Comparison of ENCODE assay signal across 1 cellular context in genomic region chr1:155084722-155085503, GRCh38.
A peak's percentile ranks its signal among the peaks of the same experiment; 100 is the strongest.
TF ChIP-seq lines count a peak whose summit lies in the region.

No MANE protein-coding gene starts in this region.

TF ChIP-seq in K562, 482 proteins besides CTCF, POLR2A, EP300 and RAD21 (continues in another document):
- TF ChIP-seq GABPB2 (CRISPR knock-in tag; conservative IDR thresholded peaks at IDR 0.05) (no peak), SMARCA4 (IDR thresholded peaks at IDR 0.05) (peak; percentile 9; the same call in 1 of the 2 replicates), AFF4 (CRISPR knock-in tag; IDR thresholded peaks at IDR 0.05) (0 out of 2 replicates have a peak, but pooled peaks have one; percentile 17), CBX3 (IDR thresholded peaks at IDR 0.05; ENCODE audit: borderline replicate concordance in 1 of 2, low read length in 2 of 2) (no peak), ZNF764 (CRISPR knock-in tag; IDR thresholded peaks at IDR 0.05; ENCODE audit: low read depth) (0 out of 2 replicates have a peak, but pooled peaks have one; percentile 38), SIN3A (IDR thresholded peaks at IDR 0.05; ENCODE audit: borderline replicate concordance in 2 of 2, control insufficient read depth in 1 of 2, low read depth in 2 of 2, low read length in 2 of 2) (peak; percentile 72 to 81; a peak in 3 of 4 replicates), ZNF740 (CRISPR knock-in tag; IDR thresholded peaks at IDR 0.05) (peak; percentile 51; the same call in 1 of the 2 replicates), ZNF740 (tag; IDR thresholded peaks at IDR 0.05) (no peak), MAX (CRISPR knock-in tag; IDR thresholded peaks at IDR 0.05) (peak; percentile 34; the same call in 1 of the 2 replicates), ATF3 (IDR thresholded peaks at IDR 0.05) (no peak), ATF3 (CRISPR knock-in tag; conservative IDR thresholded peaks at IDR 0.05) (0 out of 2 replicates have a peak, but pooled peaks have one; percentile 28), ETV1 (tag; conservative IDR thresholded peaks at IDR 0.05; ENCODE audit: low read depth) (peak; percentile 76), MTA3 (IDR thresholded peaks at IDR 0.05; ENCODE audit: borderline replicate concordance) (peak; percentile 76), ZBTB11 (CRISPR knock-in tag; IDR thresholded peaks at IDR 0.05) (no peak), ZNF408 (CRISPR knock-in tag; IDR thresholded peaks at IDR 0.05; ENCODE audit: low read depth) (no peak), ARNT (IDR thresholded peaks at IDR 0.05) (peak in 1 of 2 experiments; percentile 62; a peak in 2 of 4 replicates), HDAC8 (tag; IDR thresholded peaks at IDR 0.05) (no peak), ZBTB40 (IDR thresholded peaks at IDR 0.05) (peak; percentile 28), ZBTB40 (CRISPR knock-in tag; IDR thresholded peaks at IDR 0.05) (no peak), SNAPC5 (CRISPR knock-in tag; IDR thresholded peaks at IDR 0.05) (no peak), BCOR (IDR thresholded peaks at IDR 0.05) (peak; percentile 65), MAZ (CRISPR knock-in tag; conservative IDR thresholded peaks at IDR 0.05 in 1 of 2, IDR thresholded peaks at IDR 0.05 in 1 of 2) (peak; percentile 86 to 95), MLLT1 (IDR thresholded peaks at IDR 0.05) (peak; percentile 82 to 86; a peak in 3 of 4 replicates), SETDB1 (IDR thresholded peaks at IDR 0.05; ENCODE audit: low read length) (no peak), ZBTB2 (IDR thresholded peaks at IDR 0.05) (peak; percentile 64; the same call in 1 of the 2 replicates), NKRF (IDR thresholded peaks at IDR 0.05; ENCODE audit: borderline replicate concordance) (peak; percentile 67; the same call in 1 of the 2 replicates), KLF13 (tag; IDR thresholded peaks at IDR 0.05; ENCODE audit: borderline replicate concordance, low read depth) (peak; percentile 38; the same call in 1 of the 2 replicates), SAP30 (IDR thresholded peaks at IDR 0.05; ENCODE audit: borderline replicate concordance, insufficient read depth, low read depth, low read length, poor library complexity, severe bottlenecking) (peak; percentile 73), ESRRA (IDR thresholded peaks at IDR 0.05; ENCODE audit: borderline replicate concordance, low read depth) (peak; percentile 36; the same call in 1 of the 2 replicates), SMAD4 (CRISPR knock-in tag; conservative IDR thresholded peaks at IDR 0.05) (peak; percentile 58; the same call in 1 of the 2 replicates)
